33 cellular contexts compared by ENCODE assay signal in the genomic region with DNA sequence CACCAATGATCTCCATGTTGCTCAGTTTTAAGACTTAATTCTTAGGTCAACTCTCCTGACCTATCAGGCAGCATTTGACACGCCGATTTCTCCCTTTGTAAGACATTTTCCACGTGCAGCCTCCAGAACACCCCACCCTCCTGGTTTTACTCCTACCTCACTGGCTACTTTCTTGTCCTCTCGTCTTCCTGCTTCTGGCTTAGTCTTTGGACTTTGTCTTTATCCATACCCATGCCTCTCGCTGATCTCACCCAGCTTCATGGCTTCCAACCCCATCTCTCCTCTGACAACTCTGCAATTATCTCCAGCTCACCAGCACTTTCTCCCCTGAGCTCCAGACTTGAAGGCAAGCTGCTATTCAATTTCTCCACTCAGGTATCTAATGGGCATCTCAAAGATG.
"Had no signal": no experiment of that assay in that cellular context is flagged by ENCODE, and none has a peak within 500 bp of the region (broad histone marks: within the 10 kb centered on the region; RNA-seq: fewer than 3 reads in every experiment).

No MANE protein-coding gene starts in this region.

- H3K4me1 ChIP-seq: breast epithelium, prostate gland, thyroid gland had no signal

- H3K36me3 Mint-ChIP-seq: memory B cell; naive B cell; stimulated activated memory B cell treated with anti-CD40 and anti-IgM and Interleukin-4, amounts not matched to agents 10 μg/mL and 1 μg/mL and 100 μg/mL, for 72 hours had no signal

- FAIRE-seq: endometrium, frontal cortex, pancreas, TTC549 had no signal

- H3K27me3 Mint-ChIP-seq: stimulated activated memory B cell treated with anti-CD40 and anti-IgM and Interleukin-4, amounts not matched to agents 10 μg/mL and 1 μg/mL and 100 μg/mL, for 72 hours had no signal

- DNase-seq: activated CD4-positive, alpha-beta T cell treated with anti-CD3 and anti-CD28 coated beads for 4 hours; activated CD4-positive, alpha-beta T cell treated with anti-CD3 and anti-CD28 coated beads, Interleukin-2, amount 50 U/mL, for 4 hours; activated gamma-delta T cell; activated naive CD4-positive, alpha-beta T cell treated with anti-CD3 and anti-CD28 coated beads, Interleukin-2, amount 50 U/mL, for 16 hours; activated naive CD8-positive, alpha-beta T cell treated with anti-CD3 and anti-CD28 coated beads, Interleukin-2, amount 50 U/mL, for 24 hours; activated T-cell treated with anti-CD3 and anti-CD28 coated beads for 4 hours; amygdala; dermis blood vessel endothelial cell; effector CD4-positive, alpha-beta T cell; glutamatergic neuron; islet precursor cell; left cardiac atrium; naive B cell; retina; SK-N-SH; stimulated activated CD4-positive, alpha-beta T cell treated with anti-CD3 and anti-CD28 coated beads, Interleukin-4, amount 100 ng/mL, for 24 hours; stimulated activated naive CD8-positive, alpha-beta T cell treated with anti-CD3 and anti-CD28 coated beads, Interleukin-15, amount 100 ng/mL, for 72 hours; SW 1271; T-helper 9 cell; thyroid gland had no signal

- ATAC-seq: activated naive CD8-positive, alpha-beta T cell treated with anti-CD3 and anti-CD28 coated beads, Interleukin-2, amount 50 U/mL, for 24 hours; left cardiac atrium; sciatic nerve; stimulated activated memory B cell treated with anti-CD40 and anti-IgM and Interleukin-4, amounts not matched to agents 10 μg/mL and 1 μg/mL and 100 μg/mL, for 72 hours; stimulated activated naive CD8-positive, alpha-beta T cell treated with anti-CD3 and anti-CD28 coated beads, Interleukin-15, amount 100 ng/mL, for 72 hours had no signal

- H3K36me3 ChIP-seq: breast epithelium, pancreas, prostate gland, thyroid gland had no signal

- H3K9me3 Mint-ChIP-seq: activated naive CD8-positive, alpha-beta T cell treated with anti-CD3 and anti-CD28 coated beads, Interleukin-2, amount 50 U/mL, for 24 hours; central memory CD8-positive, alpha-beta T cell; naive B cell; stimulated activated memory B cell treated with anti-CD40 and anti-IgM and Interleukin-4, amounts not matched to agents 10 μg/mL and 1 μg/mL and 100 μg/mL, for 72 hours; stimulated activated naive CD8-positive, alpha-beta T cell treated with anti-CD3 and anti-CD28 coated beads, Interleukin-15, amount 100 ng/mL, for 72 hours; T-helper 1 cell treated with Interleukin-12 subunit alpha and Interleukin-12 subunit beta and Interleukin-4 antibody, amounts not matched to agents 30 μg/mL and 1 μg/mL, for 36 hours had no signal

- H3K9me3 ChIP-seq: breast epithelium, pancreas, prostate gland, SK-N-SH, thyroid gland had no signal

- H3K27ac ChIP-seq: breast epithelium, prostate gland, skin epidermis, thyroid gland, VCaP had no signal

- H3K4me3 Mint-ChIP-seq: activated naive CD8-positive, alpha-beta T cell treated with anti-CD3 and anti-CD28 coated beads, Interleukin-2, amount 50 U/mL, for 24 hours; central memory CD8-positive, alpha-beta T cell; memory B cell; naive B cell; stimulated activated memory B cell treated with anti-CD40 and anti-IgM and Interleukin-4, amounts not matched to agents 10 μg/mL and 1 μg/mL and 100 μg/mL, for 72 hours; stimulated activated naive CD8-positive, alpha-beta T cell treated with anti-CD3 and anti-CD28 coated beads, Interleukin-15, amount 100 ng/mL, for 72 hours; T-helper 1 cell treated with Interleukin-12 subunit alpha and Interleukin-12 subunit beta and Interleukin-4 antibody, amounts not matched to agents 30 μg/mL and 1 μg/mL, for 36 hours had no signal

- H3K27ac Mint-ChIP-seq: activated naive CD8-positive, alpha-beta T cell treated with anti-CD3 and anti-CD28 coated beads, Interleukin-2, amount 50 U/mL, for 24 hours; memory B cell; naive B cell; stimulated activated memory B cell treated with anti-CD40 and anti-IgM and Interleukin-4, amounts not matched to agents 10 μg/mL and 1 μg/mL and 100 μg/mL, for 72 hours; stimulated activated naive CD8-positive, alpha-beta T cell treated with anti-CD3 and anti-CD28 coated beads, Interleukin-15, amount 100 ng/mL, for 72 hours; T-helper 1 cell treated with Interleukin-12 subunit alpha and Interleukin-12 subunit beta and Interleukin-4 antibody, amounts not matched to agents 30 μg/mL and 1 μg/mL, for 36 hours had no signal

- H3K27me3 ChIP-seq: breast epithelium, pancreas, thyroid gland had no signal

- H3K4me3 ChIP-seq: breast epithelium, pancreas, prostate gland, skin epidermis, thyroid gland had no signal
